Comparison of ENCODE assay signal across 8 cellular contexts in genomic region chr1:145918144-145918991, GRCh38. TPM values are rescaled to one million over a fixed set of nuclear protein-coding genes. Genes with fewer than 3 reads are reported as not detected.
DNase-seq lines count a peak whose midpoint lies in the region; ATAC-seq and TF ChIP-seq lines count a peak whose summit lies in the region.

A gene with protein sequence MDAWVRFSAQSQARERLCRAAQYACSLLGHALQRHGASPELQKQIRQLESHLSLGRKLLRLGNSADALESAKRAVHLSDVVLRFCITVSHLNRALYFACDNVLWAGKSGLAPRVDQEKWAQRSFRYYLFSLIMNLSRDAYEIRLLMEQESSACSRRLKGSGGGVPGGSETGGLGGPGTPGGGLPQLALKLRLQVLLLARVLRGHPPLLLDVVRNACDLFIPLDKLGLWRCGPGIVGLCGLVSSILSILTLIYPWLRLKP (minus strand): TSS chr1:145918717. CDS start chr1:145918688, 29 bp downstream.

- H3K27me3 ChIP-seq in ascending aorta = no peaks in the 10 kb centered on the region

- no peaks in the 10 kb centered on the region for H3K9me3 ChIP-seq in ascending aorta

- peak; percentile 85 for TF ChIP-seq POLR2A in GM18505 (IDR thresholded peaks at IDR 0.05; ENCODE audit: borderline replicate concordance, extremely low read depth, insufficient read depth, insufficient read length)

- H3K36me3 ChIP-seq in ascending aorta = peaks cover 14 to 32% of the 10 kb centered on the region in 2 donors

- intact Hi-C loops in ascending aorta (cut with DNase I) = no loop called here

- H3K4me3 ChIP-seq in ascending aorta = peak within 1 kb of the TSS; percentile 76 to 91

- peak within 1 kb of the TSS; percentile 80 to 92 for H3K27ac ChIP-seq in ascending aorta

- DNase-seq in NCI-H2029 treated with DMSO at 0.1 percent for 48 hours (lab: John Stamatoyannopoulos, UW) = peak; percentile 57
- DNase-seq in T-helper 22 cell (ENCODE audit: low read depth) = peak; percentile 87
- DNase-seq in ascending aorta (ENCODE audit: low spot score in 2 of 2) = peak; percentile 79 to 93
- peak; percentile 82 for DNase-seq in hepatic stellate cell (ENCODE audit: low spot score)
- DNase-seq in retina = peak; percentile 94
- DNase-seq in cortex of kidney (lab: John Stamatoyannopoulos, UW) = no peak

- no peak for TF ChIP-seq CTCF in ascending aorta (IDR thresholded peaks at IDR 0.05)

- peaks cover 7 to 24% of the 10 kb centered on the region in 2 donors for H3K4me1 ChIP-seq in ascending aorta

- ATAC-seq in GM18505 (IDR thresholded peaks at IDR 0.05; ENCODE audit: unreplicated experiment) (peak; percentile 82), HG03025 (IDR thresholded peaks at IDR 0.05; ENCODE audit: low FRiP score, unreplicated experiment) (peak; percentile 79)

RNA-seq across cellular contexts. Expression of the gene that starts here (rescaled TPM):
- 11.2 TPM for total RNA-seq in ascending aorta
